Comparison of ENCODE assay signal across 1 cellular context in the genomic region with DNA sequence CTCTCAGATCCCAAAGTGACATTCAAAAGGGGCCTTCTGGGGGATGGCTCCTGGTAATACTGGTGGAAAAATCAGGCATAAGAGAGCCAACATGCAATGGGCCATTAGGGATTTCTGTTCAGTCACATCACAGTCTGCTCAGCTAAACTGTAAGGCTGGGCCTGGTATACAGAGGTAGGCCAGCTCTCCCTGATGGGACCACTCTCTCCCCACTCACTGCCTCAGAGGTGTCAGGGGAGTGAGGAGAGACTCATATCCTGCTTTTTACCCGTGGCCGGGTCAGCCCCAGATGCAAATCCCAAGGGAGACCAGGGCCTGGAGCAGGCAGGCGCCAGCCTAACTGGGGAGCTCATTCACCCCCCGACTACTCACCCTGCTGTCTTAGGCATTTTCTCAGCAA.
TF ChIP-seq lines count a peak whose summit lies in the region.

No MANE protein-coding gene starts in this region.

TF ChIP-seq in A549, 52 proteins besides CTCF, POLR2A, EP300 and RAD21:
- TF ChIP-seq, protein P1, sequence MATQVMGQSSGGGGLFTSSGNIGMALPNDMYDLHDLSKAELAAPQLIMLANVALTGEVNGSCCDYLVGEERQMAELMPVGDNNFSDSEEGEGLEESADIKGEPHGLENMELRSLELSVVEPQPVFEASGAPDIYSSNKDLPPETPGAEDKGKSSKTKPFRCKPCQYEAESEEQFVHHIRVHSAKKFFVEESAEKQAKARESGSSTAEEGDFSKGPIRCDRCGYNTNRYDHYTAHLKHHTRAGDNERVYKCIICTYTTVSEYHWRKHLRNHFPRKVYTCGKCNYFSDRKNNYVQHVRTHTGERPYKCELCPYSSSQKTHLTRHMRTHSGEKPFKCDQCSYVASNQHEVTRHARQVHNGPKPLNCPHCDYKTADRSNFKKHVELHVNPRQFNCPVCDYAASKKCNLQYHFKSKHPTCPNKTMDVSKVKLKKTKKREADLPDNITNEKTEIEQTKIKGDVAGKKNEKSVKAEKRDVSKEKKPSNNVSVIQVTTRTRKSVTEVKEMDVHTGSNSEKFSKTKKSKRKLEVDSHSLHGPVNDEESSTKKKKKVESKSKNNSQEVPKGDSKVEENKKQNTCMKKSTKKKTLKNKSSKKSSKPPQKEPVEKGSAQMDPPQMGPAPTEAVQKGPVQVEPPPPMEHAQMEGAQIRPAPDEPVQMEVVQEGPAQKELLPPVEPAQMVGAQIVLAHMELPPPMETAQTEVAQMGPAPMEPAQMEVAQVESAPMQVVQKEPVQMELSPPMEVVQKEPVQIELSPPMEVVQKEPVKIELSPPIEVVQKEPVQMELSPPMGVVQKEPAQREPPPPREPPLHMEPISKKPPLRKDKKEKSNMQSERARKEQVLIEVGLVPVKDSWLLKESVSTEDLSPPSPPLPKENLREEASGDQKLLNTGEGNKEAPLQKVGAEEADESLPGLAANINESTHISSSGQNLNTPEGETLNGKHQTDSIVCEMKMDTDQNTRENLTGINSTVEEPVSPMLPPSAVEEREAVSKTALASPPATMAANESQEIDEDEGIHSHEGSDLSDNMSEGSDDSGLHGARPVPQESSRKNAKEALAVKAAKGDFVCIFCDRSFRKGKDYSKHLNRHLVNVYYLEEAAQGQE (IDR thresholded peaks at IDR 0.05) = no peak
- TF ChIP-seq FOXS1 (CRISPR knock-in tag; IDR thresholded peaks at IDR 0.05) (no peak), NPAS2 (CRISPR knock-in tag; IDR thresholded peaks at IDR 0.05; ENCODE audit: borderline replicate concordance) (no peak), HOXB13 (CRISPR knock-in tag; IDR thresholded peaks at IDR 0.05; ENCODE audit: low read depth) (no peak)
- TF ChIP-seq, protein P2, sequence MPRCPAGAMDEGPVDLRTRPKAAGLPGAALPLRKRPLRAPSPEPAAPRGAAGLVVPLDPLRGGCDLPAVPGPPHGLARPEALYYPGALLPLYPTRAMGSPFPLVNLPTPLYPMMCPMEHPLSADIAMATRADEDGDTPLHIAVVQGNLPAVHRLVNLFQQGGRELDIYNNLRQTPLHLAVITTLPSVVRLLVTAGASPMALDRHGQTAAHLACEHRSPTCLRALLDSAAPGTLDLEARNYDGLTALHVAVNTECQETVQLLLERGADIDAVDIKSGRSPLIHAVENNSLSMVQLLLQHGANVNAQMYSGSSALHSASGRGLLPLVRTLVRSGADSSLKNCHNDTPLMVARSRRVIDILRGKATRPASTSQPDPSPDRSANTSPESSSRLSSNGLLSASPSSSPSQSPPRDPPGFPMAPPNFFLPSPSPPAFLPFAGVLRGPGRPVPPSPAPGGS (IDR thresholded peaks at IDR 0.05) = no peak
